18 cellular contexts compared by ENCODE assay signal in the genomic region with DNA sequence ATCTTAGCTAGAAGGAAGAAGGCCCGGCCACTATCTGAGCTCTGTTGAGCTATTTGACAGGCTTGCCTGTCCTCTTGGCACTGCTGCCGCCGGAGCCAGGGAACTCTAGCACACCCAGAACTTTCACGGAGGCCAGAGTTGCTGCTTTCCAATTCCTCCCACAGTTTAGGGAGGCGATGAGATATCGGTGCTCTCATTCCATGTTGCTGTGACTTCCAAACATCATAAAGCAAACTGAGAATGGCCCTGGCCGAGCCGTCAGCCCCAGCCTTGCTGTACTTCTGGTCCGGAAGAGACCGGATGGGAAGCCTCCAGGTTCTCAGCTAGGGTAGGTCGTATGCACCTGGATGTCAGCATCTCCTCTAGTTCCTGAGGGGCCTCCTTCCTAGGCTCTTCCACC.
A peak's percentile ranks its signal among the peaks of the same experiment; 100 is the strongest.
DNase-seq lines count a peak whose midpoint lies in the region; ATAC-seq, FAIRE-seq and TF ChIP-seq lines count a peak whose summit lies in the region.
"Had no signal": no experiment of that assay in that cellular context is flagged by ENCODE, and none has a peak within 500 bp of the region (broad histone marks: within the 10 kb centered on the region; RNA-seq: fewer than 3 reads in every experiment).

No MANE protein-coding gene starts in this region.

- H3K79me2 ChIP-seq in SK-N-SH (ENCODE audit: insufficient read depth), result no peaks in the 10 kb centered on the region

- no peak for TF ChIP-seq POLR2A in esophagus squamous epithelium (IDR thresholded peaks at IDR 0.05)
- no peak for TF ChIP-seq POLR2A in uterus (IDR thresholded peaks at IDR 0.05)

- CTCF ChIA-PET in SK-N-SH (lab: Yijun Ruan, JAX), result interaction anchor here (1.0 kb wide), 1 partner anchor 214 kb away, joined by 4 read pairs; no protein-coding TSS in a partner anchor

- WGBS in esophagus squamous epithelium, 2 donors, result 63 to 86% methylated on average over 5 to 9 of the region's 11 CpGs
- 90% methylated on average over 11 of the region's 11 CpGs for WGBS in SK-N-SH (ENCODE audit: low lambda C conversion rate)

- no peak for DNase-seq in esophagus squamous epithelium (lab: John Stamatoyannopoulos, UW)
- peak; percentile 68 for DNase-seq in kidney
- DNase-seq in sciatic nerve (ENCODE audit: low spot score), result peak; percentile 55
- peak; percentile 62 to 77 for DNase-seq in uterus
- no peak for DNase-seq in NCI-H1048 (lab: John Stamatoyannopoulos, UW)
- no peak for DNase-seq in NCI-H2227 treated with DMSO at 0.1 percent for 48 hours (lab: John Stamatoyannopoulos, UW)
- no peak for DNase-seq in SK-N-SH
- DNase-seq: activated CD4-positive, alpha-beta T cell treated with anti-CD3 and anti-CD28 coated beads, Interleukin-2, amount 10 ng/mL, durations not matched to agents 7 days and 5 days; activated naive CD8-positive, alpha-beta T cell treated with anti-CD3 and anti-CD28 coated beads, Interleukin-2, amount 10 ng/mL, durations not matched to agents 7 days and 5 days; CD4-positive, alpha-beta T cell; colonic mucosa; foreskin melanocyte; HFFc6; NCI-H1417 treated with DMSO at 0.1 percent for 48 hours; NCI-H526 treated with DMSO at 0.1 percent for 48 hours; SHP77; T-cell had no signal

- POLR2A ChIA-PET in SK-N-SH (lab: Yijun Ruan, JAX), result no interaction called here

- peaks cover 9% of the 10 kb centered on the region for H3F3A ChIP-seq in SK-N-SH (replicated peaks; ENCODE audit: insufficient read depth)

- H3K27me3 ChIP-seq in esophagus squamous epithelium (no peaks in the 10 kb centered on the region), uterus (no peaks in the 10 kb centered on the region), SK-N-SH (ENCODE audit: insufficient read depth) (no peaks in the 10 kb centered on the region)
- H3K27me3 ChIP-seq: colonic mucosa had no signal

- H3K27ac ChIP-seq in esophagus squamous epithelium (peak overlapping the region in 3 of 4 donors; percentile 11 to 73 (median 69)), kidney (ENCODE audit: low read depth in 2 of 2, low read length in 2 of 2) (no peak overlapping the region), uterus (peak overlapping the region; percentile 56 to 59), SK-N-SH (ENCODE audit: low read depth in 2 of 2, low read length in 1 of 2) (no peak overlapping the region)
- H3K27ac ChIP-seq: colonic mucosa, HL-60 had no signal

- ATAC-seq in sciatic nerve, result no peak
- ATAC-seq: T-cell had no signal

- no peaks in the 10 kb centered on the region for H3K36me3 ChIP-seq in esophagus squamous epithelium
- no peaks in the 10 kb centered on the region for H3K36me3 ChIP-seq in kidney (ENCODE audit: control insufficient read depth in 1 of 2, insufficient read depth in 2 of 2, low read length in 2 of 2)
- H3K36me3 ChIP-seq in uterus, result no peaks in the 10 kb centered on the region
- no peaks in the 10 kb centered on the region for H3K36me3 ChIP-seq in SK-N-SH (replicated peaks in 1 of 2; ENCODE audit: control insufficient read depth in 1 of 2, insufficient read depth in 2 of 2, low read length in 1 of 2)
- H3K36me3 ChIP-seq: colonic mucosa had no signal

- no peak for TF ChIP-seq EP300 in SK-N-SH (IDR thresholded peaks at IDR 0.05; ENCODE audit: borderline replicate concordance in 1 of 2, low read depth in 1 of 2, low read length in 1 of 2)

- FAIRE-seq in kidney (lab: Jason Lieb, UNC), result no peak

- TF ChIP-seq RAD21 in SK-N-SH (IDR thresholded peaks at IDR 0.05; ENCODE audit: low read length), result no peak

- peaks cover under 1 to 76% (median 30%) of the 10 kb centered on the region in 3 donors for H3K4me1 ChIP-seq in esophagus squamous epithelium
- peaks cover 5 to 6% of the 10 kb centered on the region in 2 donors for H3K4me1 ChIP-seq in kidney (ENCODE audit: control insufficient read depth in 1 of 2, insufficient read depth in 1 of 2, low read depth in 1 of 2, low read length in 2 of 2)
- peaks cover 4 to 16% of the 10 kb centered on the region in 2 donors for H3K4me1 ChIP-seq in uterus
- H3K4me1 ChIP-seq in SK-N-SH (ENCODE audit: control insufficient read depth in 1 of 2, insufficient read depth in 2 of 2, low read depth in 1 of 2, low read length in 1 of 2), result peaks cover 4 to 15% of the 10 kb centered on the region in 2 experiments; a peak in 3 of 4 replicates
- H3K4me1 ChIP-seq: colonic mucosa had no signal

- H3K9ac ChIP-seq in kidney (ENCODE audit: low read length in 2 of 2) (no peak overlapping the region), SK-N-SH (no peak overlapping the region)

- no peaks in the 10 kb centered on the region for H4K20me1 ChIP-seq in SK-N-SH (ENCODE audit: insufficient read depth)

- no peak overlapping the region for H3K4me3 ChIP-seq in esophagus squamous epithelium
- H3K4me3 ChIP-seq in kidney (ENCODE audit: low read length in 2 of 2), result no peak overlapping the region
- H3K4me3 ChIP-seq in uterus, result no peak overlapping the region
- no peak overlapping the region for H3K4me3 ChIP-seq in SK-N-SH (ENCODE audit: low read depth in 2 of 2, low read length in 1 of 2)
- H3K4me3 ChIP-seq: colonic mucosa had no signal

- H2AFZ ChIP-seq in SK-N-SH (ENCODE audit: low read depth), result no peak overlapping the region

- intact Hi-C loops in esophagus squamous epithelium (cut with DNase I) (no loop called here), kidney (cut with DNase I) (no loop called here), sciatic nerve (cut with DNase I) (no loop called here), uterus (cut with DNase I; ENCODE audit: low total_unique reads) (no loop called here)

- H3K9me2 ChIP-seq in SK-N-SH, result no peaks in the 10 kb centered on the region

- H3K9me3 ChIP-seq in esophagus squamous epithelium (no peaks in the 10 kb centered on the region), kidney (ENCODE audit: control insufficient read depth in 1 of 2, low read length in 2 of 2) (no peaks in the 10 kb centered on the region), uterus (no peaks in the 10 kb centered on the region), SK-N-SH (no peaks in the 10 kb centered on the region)
- H3K9me3 ChIP-seq: colonic mucosa had no signal

- TF ChIP-seq CTCF in esophagus squamous epithelium (IDR thresholded peaks at IDR 0.05) (no peak), kidney (IDR thresholded peaks at IDR 0.05; ENCODE audit: borderline replicate concordance, extremely low read depth, insufficient read depth) (no peak), uterus (IDR thresholded peaks at IDR 0.05) (no peak), SK-N-SH (IDR thresholded peaks at IDR 0.05) (no peak)

- no peak overlapping the region for H3K4me2 ChIP-seq in SK-N-SH

TF ChIP-seq in SK-N-SH, 30 proteins besides CTCF, POLR2A, EP300 and RAD21:
- TF ChIP-seq, protein P1, sequence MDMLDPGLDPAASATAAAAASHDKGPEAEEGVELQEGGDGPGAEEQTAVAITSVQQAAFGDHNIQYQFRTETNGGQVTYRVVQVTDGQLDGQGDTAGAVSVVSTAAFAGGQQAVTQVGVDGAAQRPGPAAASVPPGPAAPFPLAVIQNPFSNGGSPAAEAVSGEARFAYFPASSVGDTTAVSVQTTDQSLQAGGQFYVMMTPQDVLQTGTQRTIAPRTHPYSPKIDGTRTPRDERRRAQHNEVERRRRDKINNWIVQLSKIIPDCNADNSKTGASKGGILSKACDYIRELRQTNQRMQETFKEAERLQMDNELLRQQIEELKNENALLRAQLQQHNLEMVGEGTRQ (IDR thresholded peaks at IDR 0.05; ENCODE audit: borderline replicate concordance, low read depth, low read length), result no peak
- TF ChIP-seq EZH2phosphoT487 (IDR thresholded peaks at IDR 0.05; ENCODE audit: borderline replicate concordance, low read depth), result no peak
- TF ChIP-seq, protein P2, sequence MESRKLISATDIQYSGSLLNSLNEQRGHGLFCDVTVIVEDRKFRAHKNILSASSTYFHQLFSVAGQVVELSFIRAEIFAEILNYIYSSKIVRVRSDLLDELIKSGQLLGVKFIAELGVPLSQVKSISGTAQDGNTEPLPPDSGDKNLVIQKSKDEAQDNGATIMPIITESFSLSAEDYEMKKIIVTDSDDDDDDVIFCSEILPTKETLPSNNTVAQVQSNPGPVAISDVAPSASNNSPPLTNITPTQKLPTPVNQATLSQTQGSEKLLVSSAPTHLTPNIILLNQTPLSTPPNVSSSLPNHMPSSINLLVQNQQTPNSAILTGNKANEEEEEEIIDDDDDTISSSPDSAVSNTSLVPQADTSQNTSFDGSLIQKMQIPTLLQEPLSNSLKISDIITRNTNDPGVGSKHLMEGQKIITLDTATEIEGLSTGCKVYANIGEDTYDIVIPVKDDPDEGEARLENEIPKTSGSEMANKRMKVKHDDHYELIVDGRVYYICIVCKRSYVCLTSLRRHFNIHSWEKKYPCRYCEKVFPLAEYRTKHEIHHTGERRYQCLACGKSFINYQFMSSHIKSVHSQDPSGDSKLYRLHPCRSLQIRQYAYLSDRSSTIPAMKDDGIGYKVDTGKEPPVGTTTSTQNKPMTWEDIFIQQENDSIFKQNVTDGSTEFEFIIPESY (IDR thresholded peaks at IDR 0.05; ENCODE audit: borderline replicate concordance, low read depth), result no peak
- no peak for TF ChIP-seq GATA2 (CRISPR knock-in tag; IDR thresholded peaks at IDR 0.05)
- no peak for TF ChIP-seq MEF2A (IDR thresholded peaks at IDR 0.05; ENCODE audit: borderline replicate concordance, low read depth)
- no peak for TF ChIP-seq SIN3A (IDR thresholded peaks at IDR 0.05; ENCODE audit: borderline replicate concordance, low read depth, low read length)
- TF ChIP-seq RCOR1 (IDR thresholded peaks at IDR 0.05; ENCODE audit: low read length), result no peak
- no peak for TF ChIP-seq JUND (IDR thresholded peaks at IDR 0.05)
- no peak for TF ChIP-seq TCF12 (IDR thresholded peaks at IDR 0.05)

Comparison
In these comparisons a context has a peak if more than half of its experiments do, and no peak if none do; other contexts are left out.
1. DNase-seq: peak in kidney (single experiment), sciatic nerve (single experiment) and uterus (2 of 2); none in esophagus squamous epithelium (single experiment), NCI-H1048 (single experiment), NCI-H2227 treated with DMSO at 0.1 percent for 48 hours (single experiment) and SK-N-SH (single experiment).
2. H3K27ac ChIP-seq: peak in esophagus squamous epithelium (3 of 4) and uterus (2 of 2); none in kidney (0 of 2) and SK-N-SH (0 of 2).